Comparison of ENCODE assay signal across 1 cellular context in the genomic region with DNA sequence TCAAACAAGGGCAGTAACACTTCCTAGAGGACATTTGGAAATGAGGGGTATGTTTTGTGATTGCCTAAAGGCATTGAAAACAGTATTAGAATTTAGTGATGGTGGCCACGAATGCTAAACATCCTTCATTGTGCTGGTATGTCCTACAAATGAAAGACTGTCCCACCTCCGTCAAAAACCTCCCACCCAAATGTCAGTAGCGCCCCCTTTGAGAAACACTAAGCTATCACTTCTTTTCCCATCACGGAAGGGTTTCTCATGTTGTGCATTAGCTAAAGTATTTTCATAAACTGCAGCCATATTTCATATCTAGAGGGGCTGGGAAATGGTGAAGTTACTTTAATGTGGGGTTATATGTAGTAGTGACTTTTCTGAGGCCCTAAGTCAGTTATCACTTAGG.
TF ChIP-seq lines count a peak whose summit lies in the region.

No MANE protein-coding gene starts in this region.

TF ChIP-seq in SK-N-SH treated with all-trans-retinoic acid at 6 μM for 48 hours, 23 proteins besides CTCF, POLR2A, EP300 and RAD21 (continued from another document):
- TF ChIP-seq, protein P1, sequence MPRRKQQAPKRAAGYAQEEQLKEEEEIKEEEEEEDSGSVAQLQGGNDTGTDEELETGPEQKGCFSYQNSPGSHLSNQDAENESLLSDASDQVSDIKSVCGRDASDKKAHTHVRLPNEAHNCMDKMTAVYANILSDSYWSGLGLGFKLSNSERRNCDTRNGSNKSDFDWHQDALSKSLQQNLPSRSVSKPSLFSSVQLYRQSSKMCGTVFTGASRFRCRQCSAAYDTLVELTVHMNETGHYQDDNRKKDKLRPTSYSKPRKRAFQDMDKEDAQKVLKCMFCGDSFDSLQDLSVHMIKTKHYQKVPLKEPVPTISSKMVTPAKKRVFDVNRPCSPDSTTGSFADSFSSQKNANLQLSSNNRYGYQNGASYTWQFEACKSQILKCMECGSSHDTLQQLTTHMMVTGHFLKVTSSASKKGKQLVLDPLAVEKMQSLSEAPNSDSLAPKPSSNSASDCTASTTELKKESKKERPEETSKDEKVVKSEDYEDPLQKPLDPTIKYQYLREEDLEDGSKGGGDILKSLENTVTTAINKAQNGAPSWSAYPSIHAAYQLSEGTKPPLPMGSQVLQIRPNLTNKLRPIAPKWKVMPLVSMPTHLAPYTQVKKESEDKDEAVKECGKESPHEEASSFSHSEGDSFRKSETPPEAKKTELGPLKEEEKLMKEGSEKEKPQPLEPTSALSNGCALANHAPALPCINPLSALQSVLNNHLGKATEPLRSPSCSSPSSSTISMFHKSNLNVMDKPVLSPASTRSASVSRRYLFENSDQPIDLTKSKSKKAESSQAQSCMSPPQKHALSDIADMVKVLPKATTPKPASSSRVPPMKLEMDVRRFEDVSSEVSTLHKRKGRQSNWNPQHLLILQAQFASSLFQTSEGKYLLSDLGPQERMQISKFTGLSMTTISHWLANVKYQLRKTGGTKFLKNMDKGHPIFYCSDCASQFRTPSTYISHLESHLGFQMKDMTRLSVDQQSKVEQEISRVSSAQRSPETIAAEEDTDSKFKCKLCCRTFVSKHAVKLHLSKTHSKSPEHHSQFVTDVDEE (CRISPR knock-in tag; IDR thresholded peaks at IDR 0.05): no peak
- no peak for TF ChIP-seq ZFP3 (CRISPR knock-in tag; IDR thresholded peaks at IDR 0.05)
- TF ChIP-seq ZNF8 (CRISPR knock-in tag; IDR thresholded peaks at IDR 0.05): no peak
